In genomic region chr16:14013571-14014283, GRCh38 we compare ENCODE assay signal across 1 cellular context.
TF ChIP-seq lines count a peak whose summit lies in the region.

No MANE protein-coding gene starts in this region.

TF ChIP-seq in HepG2, 621 proteins besides CTCF, POLR2A, EP300 and RAD21 (continued from another document and continues in another):
- TF ChIP-seq MNT (IDR thresholded peaks at IDR 0.05): peak; percentile 90
- TF ChIP-seq KLF15 (CRISPR knock-in tag; IDR thresholded peaks at IDR 0.05; ENCODE audit: borderline replicate concordance): no peak
- TF ChIP-seq HCFC1 (IDR thresholded peaks at IDR 0.05; ENCODE audit: low read depth, low read length): no peak
- 0 out of 2 replicates have a peak, but pooled peaks have one; percentile 36 for TF ChIP-seq ZNF512B (CRISPR knock-in tag; IDR thresholded peaks at IDR 0.05; ENCODE audit: borderline replicate concordance)
- TF ChIP-seq ZNF207 (IDR thresholded peaks at IDR 0.05; ENCODE audit: borderline replicate concordance): no peak
- no peak for TF ChIP-seq TCF12 (IDR thresholded peaks at IDR 0.05)
- 0 out of 2 replicates have a peak, but pooled peaks have one; percentile 54 for TF ChIP-seq TCF12 (CRISPR knock-in tag; IDR thresholded peaks at IDR 0.05)
- no peak for TF ChIP-seq HHEX (CRISPR knock-in tag; IDR thresholded peaks at IDR 0.05)
- no peak for TF ChIP-seq ZNF20 (CRISPR knock-in tag; IDR thresholded peaks at IDR 0.05)
- TF ChIP-seq RBFOX2 (IDR thresholded peaks at IDR 0.05; ENCODE audit: low read depth, low read length): no peak
- TF ChIP-seq FOXC1 (CRISPR knock-in tag; IDR thresholded peaks at IDR 0.05; ENCODE audit: borderline replicate concordance): 0 out of 2 replicates have a peak, but pooled peaks have one; percentile 58
- peak; percentile 21; the same call in 1 of the 2 replicates for TF ChIP-seq ZMYM4 (CRISPR knock-in tag; IDR thresholded peaks at IDR 0.05)
- TF ChIP-seq SP140L (CRISPR knock-in tag; IDR thresholded peaks at IDR 0.05; ENCODE audit: borderline replicate concordance): no peak
- no peak for TF ChIP-seq ZMYM2 (CRISPR knock-in tag; IDR thresholded peaks at IDR 0.05)
- peak; percentile 61; the same call in 1 of the 2 replicates for TF ChIP-seq POGZ (CRISPR knock-in tag; IDR thresholded peaks at IDR 0.05)
- no peak for TF ChIP-seq ZNF407 (CRISPR knock-in tag; IDR thresholded peaks at IDR 0.05; ENCODE audit: not compliant biosample characterization)
- no peak for TF ChIP-seq ZNF780A (CRISPR knock-in tag; IDR thresholded peaks at IDR 0.05)
- TF ChIP-seq DNMT1 (CRISPR knock-in tag; IDR thresholded peaks at IDR 0.05): no peak
- no peak for TF ChIP-seq ZSCAN31 (CRISPR knock-in tag; IDR thresholded peaks at IDR 0.05; ENCODE audit: low read depth)
- TF ChIP-seq ZNF644 (CRISPR knock-in tag; IDR thresholded peaks at IDR 0.05; ENCODE audit: low read depth): no peak
- no peak for TF ChIP-seq CREM (IDR thresholded peaks at IDR 0.05)
- no peak for TF ChIP-seq CREM (CRISPR knock-in tag; IDR thresholded peaks at IDR 0.05)
- no peak for TF ChIP-seq PREB (CRISPR knock-in tag; IDR thresholded peaks at IDR 0.05)
- TF ChIP-seq PPARG (CRISPR knock-in tag; conservative IDR thresholded peaks at IDR 0.05): no peak
- TF ChIP-seq XBP1 (CRISPR knock-in tag; IDR thresholded peaks at IDR 0.05): no peak
- TF ChIP-seq ZNF263 (CRISPR knock-in tag; IDR thresholded peaks at IDR 0.05): 0 out of 2 replicates have a peak, but pooled peaks have one; percentile 5
- TF ChIP-seq ZBTB38 (CRISPR knock-in tag; IDR thresholded peaks at IDR 0.05): no peak
- no peak for TF ChIP-seq ZNF33A (CRISPR knock-in tag; IDR thresholded peaks at IDR 0.05; ENCODE audit: borderline replicate concordance)
- TF ChIP-seq TAF1 (CRISPR knock-in tag; IDR thresholded peaks at IDR 0.05): no peak
- no peak for TF ChIP-seq FOXA1 (IDR thresholded peaks at IDR 0.05)
- peak; percentile 37; the same call in 1 of the 2 replicates for TF ChIP-seq FOXA1 (CRISPR knock-in tag; IDR thresholded peaks at IDR 0.05)
- peak; percentile 33; the same call in 1 of the 2 replicates for TF ChIP-seq AHDC1 (CRISPR knock-in tag; IDR thresholded peaks at IDR 0.05; ENCODE audit: borderline replicate concordance)
- 0 out of 2 replicates have a peak, but pooled peaks have one; percentile 23 for TF ChIP-seq ZNF264 (CRISPR knock-in tag; IDR thresholded peaks at IDR 0.05)
- no peak for TF ChIP-seq ZEB1 (IDR thresholded peaks at IDR 0.05; ENCODE audit: insufficient replicate concordance, low read depth)
- no peak for TF ChIP-seq FOSL2 (CRISPR knock-in tag; IDR thresholded peaks at IDR 0.05)
- TF ChIP-seq MTF2 (CRISPR knock-in tag; IDR thresholded peaks at IDR 0.05; ENCODE audit: borderline replicate concordance): peak; percentile 82; the same call in 1 of the 2 replicates
- no peak for TF ChIP-seq SIN3A (IDR thresholded peaks at IDR 0.05; ENCODE audit: borderline replicate concordance, low read depth, low read length)
- no peak; the same call in 1 of the 2 replicates for TF ChIP-seq PAXIP1 (CRISPR knock-in tag; conservative IDR thresholded peaks at IDR 0.05)
- TF ChIP-seq ZNF317 (CRISPR knock-in tag; IDR thresholded peaks at IDR 0.05): peak; percentile 77
- TF ChIP-seq CCAR2 (optimal IDR thresholded peaks at IDR 0.05; ENCODE audit: low read depth, low read length): no peak
